ENCODE assay signal across 15 cellular contexts in the genomic region with DNA sequence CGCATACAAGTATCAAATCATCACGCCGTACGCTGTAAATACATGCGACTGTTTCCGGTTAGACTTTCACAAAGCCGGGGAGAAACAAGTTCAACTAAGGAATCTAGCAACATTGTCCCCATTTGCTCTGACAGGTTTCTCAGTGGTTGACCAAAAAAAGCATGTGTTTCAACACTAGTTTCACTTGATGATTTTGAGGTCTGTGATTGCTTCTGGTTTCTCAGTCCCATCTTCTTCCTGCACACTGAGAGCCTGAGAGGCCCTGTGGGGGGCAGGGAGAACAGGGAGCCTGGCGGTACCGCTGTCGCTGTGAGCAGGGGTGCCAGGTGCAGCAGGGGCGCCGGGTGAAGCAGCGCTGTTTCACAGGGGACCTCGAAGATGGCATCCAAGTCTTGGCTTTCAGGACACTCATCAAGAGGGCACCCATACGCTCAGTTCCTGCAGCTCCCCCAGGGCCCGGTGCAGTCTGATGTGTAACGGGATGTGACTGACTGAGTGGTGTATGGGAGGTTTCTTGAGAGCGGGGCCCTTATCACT.
DNase-seq lines count a peak whose midpoint lies in the region; ATAC-seq, FAIRE-seq and TF ChIP-seq lines count a peak whose summit lies in the region.
"Had no signal": no experiment of that assay in that cellular context is flagged by ENCODE, and none has a peak within 500 bp of the region (broad histone marks: within the 10 kb centered on the region; RNA-seq: fewer than 3 reads in every experiment).

No MANE protein-coding gene starts in this region.

- no peak overlapping the region for H3K27ac ChIP-seq in CD4-positive, CD25-positive, alpha-beta regulatory T cell (ENCODE audit: insufficient read depth, low read length, poor library complexity, severe bottlenecking)
- H3K27ac ChIP-seq in prostate gland: no peak overlapping the region
- H3K27ac ChIP-seq: coronary artery had no signal

- FAIRE-seq in GM12891 (lab: Jason Lieb, UNC): peak; percentile 16
- FAIRE-seq: GM19239 had no signal

- H3K27me3 ChIP-seq in CD4-positive, CD25-positive, alpha-beta regulatory T cell (ENCODE audit: control insufficient read depth, insufficient read depth, low read length): no peaks in the 10 kb centered on the region
- H3K27me3 ChIP-seq in prostate gland (replicated peaks; ENCODE audit: insufficient read depth): no peaks in the 10 kb centered on the region

- no peaks in the 10 kb centered on the region for H3K4me1 ChIP-seq in CD4-positive, CD25-positive, alpha-beta regulatory T cell (ENCODE audit: control insufficient read depth, insufficient read depth, low read length, poor library complexity, severe bottlenecking)
- peaks cover 5% of the 10 kb centered on the region for H3K4me1 ChIP-seq in prostate gland (replicated peaks)

- peaks cover 15% of the 10 kb centered on the region for H3K36me3 ChIP-seq in CD4-positive, CD25-positive, alpha-beta regulatory T cell (ENCODE audit: control insufficient read depth, insufficient read depth, low read length)
- H3K36me3 ChIP-seq in prostate gland: no peaks in the 10 kb centered on the region

- peaks cover 14% of the 10 kb centered on the region for H3K36me3 Mint-ChIP-seq in CD4-positive, CD25-positive, alpha-beta regulatory T cell
- H3K36me3 Mint-ChIP-seq in activated CD4-positive, alpha-beta memory T cell treated with anti-CD3 and anti-CD28 coated beads for 36 hours: no peaks in the 10 kb centered on the region

- no peak for ATAC-seq in CD4-positive, CD25-positive, alpha-beta regulatory T cell (ENCODE audit: low read depth in 2 of 2)
- ATAC-seq: stimulated activated naive B cell treated with anti-CD40 and anti-IgM and Interleukin-4, amounts not matched to agents 10 μg/mL and 1 μg/mL and 100 μg/mL, for 72 hours had no signal

- peak in 1 of 3 donors; percentile 19 for DNase-seq in CD4-positive, CD25-positive, alpha-beta regulatory T cell
- DNase-seq in GM12891 (ENCODE audit: insufficient read length, low spot score): peak; percentile 59
- peak; percentile 49 for DNase-seq in activated CD4-positive, alpha-beta memory T cell treated with anti-CD3 and anti-CD28 coated beads for 36 hours
- DNase-seq in medulla oblongata (ENCODE audit: extremely low spot score): peak; percentile 41
- no peak for DNase-seq in NCI-H226
- no peak for DNase-seq in prostate gland (ENCODE audit: low spot score)
- DNase-seq in NCI-H1092 (lab: John Stamatoyannopoulos, UW): no peak
- no peak for DNase-seq in stimulated activated naive CD4-positive, alpha-beta T cell treated with Interleukin-2 at 50 U/mL for 16 hours (lab: John Stamatoyannopoulos, UW)
- DNase-seq: amniotic stem cell; NCI-H1105; NCI-H524; RPMI8226; stimulated activated naive B cell treated with anti-CD40 and anti-IgM and Interleukin-4, amounts not matched to agents 10 μg/mL and 1 μg/mL and 100 μg/mL, for 72 hours had no signal

- CTCF ChIA-PET in activated CD4-positive, alpha-beta memory T cell treated with anti-CD3 and anti-CD28 coated beads for 36 hours (lab: Charles Lee): no interaction called here

- 89% methylated on average over 18 of the region's 18 CpGs for WGBS in prostate gland

- peak overlapping the region; percentile 29 to 76 (median 72) for H3K27ac Mint-ChIP-seq in CD4-positive, CD25-positive, alpha-beta regulatory T cell
- no peak overlapping the region for H3K27ac Mint-ChIP-seq in activated CD4-positive, alpha-beta memory T cell treated with anti-CD3 and anti-CD28 coated beads for 36 hours
- H3K27ac Mint-ChIP-seq: stimulated activated naive B cell treated with anti-CD40 and anti-IgM and Interleukin-4, amounts not matched to agents 10 μg/mL and 1 μg/mL and 100 μg/mL, for 72 hours had no signal

- no peaks in the 10 kb centered on the region for H3K27me3 Mint-ChIP-seq in CD4-positive, CD25-positive, alpha-beta regulatory T cell
- no peaks in the 10 kb centered on the region for H3K27me3 Mint-ChIP-seq in activated CD4-positive, alpha-beta memory T cell treated with anti-CD3 and anti-CD28 coated beads for 36 hours
- H3K27me3 Mint-ChIP-seq: stimulated activated naive B cell treated with anti-CD40 and anti-IgM and Interleukin-4, amounts not matched to agents 10 μg/mL and 1 μg/mL and 100 μg/mL, for 72 hours had no signal

- TF ChIP-seq POLR2A in GM12891 (IDR thresholded peaks at IDR 0.05; ENCODE audit: low read depth, low read length) (no peak), prostate gland (IDR thresholded peaks at IDR 0.05) (no peak)

- H3K9me3 ChIP-seq in CD4-positive, CD25-positive, alpha-beta regulatory T cell (ENCODE audit: control insufficient read depth in 2 of 2, low read length in 2 of 2): no peaks in the 10 kb centered on the region
- H3K9me3 ChIP-seq in prostate gland: no peaks in the 10 kb centered on the region

- H3K9me3 Mint-ChIP-seq in CD4-positive, CD25-positive, alpha-beta regulatory T cell: no peaks in the 10 kb centered on the region
- no peaks in the 10 kb centered on the region for H3K9me3 Mint-ChIP-seq in activated CD4-positive, alpha-beta memory T cell treated with anti-CD3 and anti-CD28 coated beads for 36 hours
- H3K9me3 Mint-ChIP-seq: stimulated activated naive B cell treated with anti-CD40 and anti-IgM and Interleukin-4, amounts not matched to agents 10 μg/mL and 1 μg/mL and 100 μg/mL, for 72 hours had no signal

- no peak for TF ChIP-seq CTCF in prostate gland (IDR thresholded peaks at IDR 0.05)

- POLR2A ChIA-PET in activated CD4-positive, alpha-beta memory T cell treated with anti-CD3 and anti-CD28 coated beads for 36 hours (lab: Charles Lee): no interaction called here

- no peak overlapping the region for H3K4me3 ChIP-seq in CD4-positive, CD25-positive, alpha-beta regulatory T cell (ENCODE audit: low read depth, low read length)
- H3K4me3 ChIP-seq in prostate gland: no peak overlapping the region
- H3K4me3 ChIP-seq: coronary artery had no signal

- intact Hi-C loops in activated CD4-positive, alpha-beta memory T cell treated with anti-CD3 and anti-CD28 coated beads for 36 hours (cut with micrococcal nuclease): no loop called here
- intact Hi-C loops in prostate gland (cut with DNase I): no loop called here

- peak overlapping the region in 1 of 4 donors; percentile 8 for H3K4me3 Mint-ChIP-seq in CD4-positive, CD25-positive, alpha-beta regulatory T cell
- no peak overlapping the region for H3K4me3 Mint-ChIP-seq in activated CD4-positive, alpha-beta memory T cell treated with anti-CD3 and anti-CD28 coated beads for 36 hours
- H3K4me3 Mint-ChIP-seq: stimulated activated naive B cell treated with anti-CD40 and anti-IgM and Interleukin-4, amounts not matched to agents 10 μg/mL and 1 μg/mL and 100 μg/mL, for 72 hours had no signal

- peaks cover 0 to 32% (median 11%) of the 10 kb centered on the region in 4 donors for H3K4me1 Mint-ChIP-seq in CD4-positive, CD25-positive, alpha-beta regulatory T cell
- peaks cover 22% of the 10 kb centered on the region for H3K4me1 Mint-ChIP-seq in activated CD4-positive, alpha-beta memory T cell treated with anti-CD3 and anti-CD28 coated beads for 36 hours (ENCODE audit: low read depth)

TF ChIP-seq in GM12891, 5 proteins besides CTCF, POLR2A, EP300 and RAD21:
- TF ChIP-seq PAX5 (IDR thresholded peaks at IDR 0.05; ENCODE audit: insufficient read depth, low read length, severe bottlenecking) (no peak), POLR2AphosphoS5 (IDR thresholded peaks at IDR 0.05; ENCODE audit: low read depth, low read length) (no peak), TAF1 (IDR thresholded peaks at IDR 0.05; ENCODE audit: low read depth, low read length) (no peak), POU2F2 (IDR thresholded peaks at IDR 0.05; ENCODE audit: low read depth, low read length) (no peak), SPI1 (IDR thresholded peaks at IDR 0.05; ENCODE audit: low read depth, low read length) (no peak)

Comparison
In these comparisons a context has a peak if more than half of its experiments do, and no peak if none do; other contexts are left out.
1. DNase-seq: peak in GM12891 (single experiment), activated CD4-positive, alpha-beta memory T cell treated with anti-CD3 and anti-CD28 coated beads for 36 hours (single experiment) and medulla oblongata (single experiment); none in NCI-H226 (single experiment), prostate gland (single experiment), NCI-H1092 (single experiment) and stimulated activated naive CD4-positive, alpha-beta T cell treated with Interleukin-2 at 50 U/mL for 16 hours (single experiment).